ENCODE assay signal across 23 cellular contexts in the genomic region with DNA sequence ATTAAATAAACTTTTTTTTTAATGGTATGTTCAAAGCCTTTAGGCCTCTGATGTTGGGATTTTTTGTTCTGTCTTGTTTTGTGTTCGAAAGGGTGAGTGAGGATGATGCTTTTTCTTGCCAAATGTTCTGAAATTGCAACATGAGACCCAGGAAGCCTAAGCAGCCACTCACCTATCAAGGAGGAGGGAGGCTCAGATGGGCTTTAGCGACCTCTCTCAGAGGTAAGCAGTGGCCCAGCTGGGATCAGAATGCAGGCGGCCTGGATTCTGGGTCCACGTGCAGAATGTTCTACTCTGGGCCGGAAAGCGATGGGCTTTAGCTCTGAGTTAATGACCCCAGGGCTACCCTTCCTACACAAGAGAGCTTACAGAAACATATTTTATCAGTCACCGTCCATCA.
"Had no signal": no experiment of that assay in that cellular context is flagged by ENCODE, and none has a peak within 500 bp of the region (broad histone marks: within the 10 kb centered on the region; RNA-seq: fewer than 3 reads in every experiment).

No MANE protein-coding gene starts in this region.

- H3K27me3 ChIP-seq: brain microvascular endothelial cell, MG63 had no signal

- H3K4me2 ChIP-seq: KMS-11 had no signal

- H3K36me3 Mint-ChIP-seq: activated naive CD4-positive, alpha-beta T cell treated with anti-CD3 and anti-CD28 coated beads, Interleukin-2, amount 50 U/mL, for 24 hours had no signal

- H3K4me3 ChIP-seq: MG63 had no signal

- H3K27ac Mint-ChIP-seq: activated CD8-positive, alpha-beta T cell treated with anti-CD3 and anti-CD28 coated beads, Interleukin-2, amount 10 ng/mL, durations not matched to agents 7 days and 5 days; activated naive CD4-positive, alpha-beta T cell treated with anti-CD3 and anti-CD28 coated beads, Interleukin-2, amount 50 U/mL, for 24 hours; T-helper 1 cell treated with Interleukin-12 subunit alpha and Interleukin-12 subunit beta and Interleukin-4 antibody, amounts not matched to agents 30 μg/mL and 1 μg/mL, for 36 hours had no signal

- H3K27ac ChIP-seq: brain microvascular endothelial cell, KMS-11 had no signal

- H3K9me3 ChIP-seq: MG63 had no signal

- H3K36me3 ChIP-seq: brain microvascular endothelial cell, MG63 had no signal

- ATAC-seq: activated CD8-positive, alpha-beta T cell treated with anti-CD3 and anti-CD28 coated beads, Interleukin-2, amount 10 ng/mL, durations not matched to agents 7 days and 5 days had no signal

- H3K4me1 Mint-ChIP-seq: activated naive CD4-positive, alpha-beta T cell treated with anti-CD3 and anti-CD28 coated beads, Interleukin-2, amount 50 U/mL, for 24 hours had no signal

- H3K9me3 Mint-ChIP-seq: activated naive CD4-positive, alpha-beta T cell treated with anti-CD3 and anti-CD28 coated beads, Interleukin-2, amount 50 U/mL, for 24 hours; T-helper 1 cell treated with Interleukin-12 subunit alpha and Interleukin-12 subunit beta and Interleukin-4 antibody, amounts not matched to agents 30 μg/mL and 1 μg/mL, for 36 hours had no signal

- H3K4me3 Mint-ChIP-seq: activated CD8-positive, alpha-beta T cell treated with anti-CD3 and anti-CD28 coated beads, Interleukin-2, amount 10 ng/mL, durations not matched to agents 7 days and 5 days; activated naive CD4-positive, alpha-beta T cell treated with anti-CD3 and anti-CD28 coated beads, Interleukin-2, amount 50 U/mL, for 24 hours; T-helper 1 cell treated with Interleukin-12 subunit alpha and Interleukin-12 subunit beta and Interleukin-4 antibody, amounts not matched to agents 30 μg/mL and 1 μg/mL, for 36 hours had no signal

- H3K9ac ChIP-seq: KMS-11 had no signal

- DNase-seq: activated CD4-positive, alpha-beta T cell treated with anti-CD3 and anti-CD28 coated beads for 48 hours; activated CD4-positive, alpha-beta T cell treated with anti-CD3 and anti-CD28 coated beads, Interleukin-2, amount 50 U/mL, for 4 hours; activated CD4-positive, CD25-positive, alpha-beta regulatory T cell treated with anti-CD3 and anti-CD28 coated beads, Interleukin-2, amount 50 U/mL, for 72 hours; activated CD8-positive, alpha-beta memory T cell treated with anti-CD3 and anti-CD28 coated beads, Interleukin-2, amount 50 U/mL, for 48 hours; activated CD8-positive, alpha-beta T cell treated with anti-CD3 and anti-CD28 coated beads, Interleukin-2, amount 10 ng/mL, durations not matched to agents 7 days and 5 days; activated naive CD4-positive, alpha-beta T cell; activated T-cell treated with anti-CD3 and anti-CD28 coated beads, Interleukin-2, amount 50 U/mL, for 1 hour; brain microvascular endothelial cell; central memory CD4-positive, alpha-beta T cell; MG63; NCI-H1092 treated with DMSO at 0.1 percent for 48 hours; NCI-H1417 treated with DMSO at 0.1 percent for 48 hours; NCI-H1694; NCI-H2029; NCI-H2107; NCI-H510A treated with DMSO at 0.1 percent for 48 hours; NCI-H69; NK-92 treated with Interleukin-12 subunit alpha and Interleukin-12 subunit beta, amount 100 ng/mL, for 24 hours; OCI-M1; SHP77 treated with DMSO at 0.1 percent for 48 hours had no signal
